Comparison of ENCODE assay signal across 12 cellular contexts in genomic region chr11:66373690-66374287, GRCh38. TPM values are rescaled to one million over a fixed set of nuclear protein-coding genes. Genes with fewer than 3 reads are reported as not detected.
DNase-seq lines count a peak whose midpoint lies in the region; ATAC-seq, FAIRE-seq and TF ChIP-seq lines count a peak whose summit lies in the region.
"Not testable (repeated sequence)": the region's sequence is repeated elsewhere in the genome, so short reads cannot be mapped to it uniquely, and the experiment has no call there.
"Had no signal": no experiment of that assay in that cellular context is flagged by ENCODE, and none has a peak within 500 bp of the region (broad histone marks: within the 10 kb centered on the region; RNA-seq: fewer than 3 reads in every experiment).

No MANE protein-coding gene starts in this region.

- not testable (repeated sequence) for TF ChIP-seq CTCF in CD4-positive, alpha-beta T cell (IDR thresholded peaks at IDR 0.05); PC-3 (conservative IDR thresholded peaks at IDR 0.05; ENCODE audit: low read depth, low read length); K562 (IDR thresholded peaks at IDR 0.05 in 2 of 3, conservative IDR thresholded peaks at IDR 0.05 in 1 of 3; ENCODE audit: insufficient read depth in 2 of 3, low read depth in 1 of 3, low read length in 3 of 3); left ventricle myocardium inferior (IDR thresholded peaks at IDR 0.05; ENCODE audit: borderline replicate concordance); nephron (IDR thresholded peaks at IDR 0.05; ENCODE audit: unreplicated experiment in 3 of 3); gastrocnemius medialis (IDR thresholded peaks at IDR 0.05 in 4 of 5, conservative IDR thresholded peaks at IDR 0.05 in 1 of 5)

- H3K79me2 ChIP-seq in PC-3 (ENCODE audit: low read length) (peaks cover 25% of the 10 kb centered on the region), K562 (ENCODE audit: control insufficient read depth, insufficient read depth, low read length) (peaks cover 33% of the 10 kb centered on the region)

- H3K4me3 ChIP-seq in PC-3 (ENCODE audit: low read length); K562: not testable (repeated sequence)
- H3K4me3 ChIP-seq in left ventricle myocardium inferior, result peak overlapping the region; percentile 4
- H3K4me3 ChIP-seq in gastrocnemius medialis, result peak overlapping the region in 1 of 4 donors; percentile 14

- H3K9me3 Mint-ChIP-seq in CD4-positive, alpha-beta T cell; activated T-helper 17 cell treated with anti-CD3 and anti-CD28 coated beads, Interleukin-2, amount 50 U/mL, for 72 hours; nephron: not testable (repeated sequence)

- not testable (repeated sequence) for H3F3A ChIP-seq in PC-3 (ENCODE audit: low read length, unreplicated experiment)

- H3K4me3 Mint-ChIP-seq in CD4-positive, alpha-beta T cell, result peak overlapping the region; percentile 51
- peak overlapping the region; percentile 79 for H3K4me3 Mint-ChIP-seq in activated T-helper 17 cell treated with anti-CD3 and anti-CD28 coated beads, Interleukin-2, amount 50 U/mL, for 72 hours
- H3K4me3 Mint-ChIP-seq in nephron, result peak overlapping the region; percentile 48 to 61 (median 57)

- not testable (repeated sequence) for H4K20me1 ChIP-seq in PC-3 (ENCODE audit: low read length); K562 (replicated peaks; ENCODE audit: control insufficient read depth, insufficient read depth, low read length)

- not testable (repeated sequence) for TF ChIP-seq EP300 in K562 (IDR thresholded peaks at IDR 0.05; ENCODE audit: low read length)

- H3K27ac Mint-ChIP-seq in CD4-positive, alpha-beta T cell; activated T-helper 17 cell treated with anti-CD3 and anti-CD28 coated beads, Interleukin-2, amount 50 U/mL, for 72 hours: not testable (repeated sequence)
- peak overlapping the region in 1 of 3 experiments; percentile 41 for H3K27ac Mint-ChIP-seq in nephron

- TF ChIP-seq RAD21 in K562 (CRISPR knock-in tag; conservative IDR thresholded peaks at IDR 0.05 in 1 of 2, IDR thresholded peaks at IDR 0.05 in 1 of 2), result not testable (repeated sequence)

- WGBS in K562 (ENCODE audit: insufficient coverage, low coverage, missing lambda C conversion rate), result 78% methylated on average over 5 of the region's 9 CpGs

- CTCF ChIA-PET in CD4-positive, alpha-beta T cell (lab: Charles Lee); K562 (lab: Yijun Ruan, JAX; ENCODE audit: low intra/inter-chr PET ratio): not testable (repeated sequence)
- CTCF ChIA-PET in PC-3 (lab: Charles Lee), result interaction anchor here (0.7 kb wide), 1 partner anchor 12 kb away, joined by 5 read pairs; no protein-coding TSS in a partner anchor

- H3K27me3 Mint-ChIP-seq in CD4-positive, alpha-beta T cell; activated T-helper 17 cell treated with anti-CD3 and anti-CD28 coated beads, Interleukin-2, amount 50 U/mL, for 72 hours: not testable (repeated sequence)
- peaks cover 17% of the 10 kb centered on the region for H3K27me3 Mint-ChIP-seq in nephron (ENCODE audit: low read depth)

- POLR2A ChIA-PET in CD4-positive, alpha-beta T cell (lab: Charles Lee), result not testable (repeated sequence)
- POLR2A ChIA-PET in PC-3 (lab: Charles Lee; ENCODE audit: unreplicated experiment) (interaction anchor here (0.6 kb wide), 1 partner anchor 85 kb away, joined by 8 read pairs; the partner anchor contains the start of gene YIF1A), K562 (lab: Yijun Ruan, JAX) (interaction anchor here (1.1 kb wide), 1 partner anchor 22 kb away, joined by 4 read pairs; no protein-coding TSS in a partner anchor)

- ATAC-seq in CD4-positive, alpha-beta T cell (ENCODE audit: poor library complexity); PC-3; activated T-helper 17 cell treated with anti-CD3 and anti-CD28 coated beads, Interleukin-2, amount 50 U/mL, for 72 hours (replicated peaks); K562: not testable (repeated sequence)
- ATAC-seq in gastrocnemius medialis, result peak; percentile 4

- not testable (repeated sequence) for BruUV-seq in PC-3 (replicated peaks; lab: Mats Ljungman, UMichigan); K562 (replicated peaks; lab: Mats Ljungman, UMichigan)

- H3K9me1 ChIP-seq in K562 (ENCODE audit: control insufficient read depth, insufficient read depth, low read length), result not testable (repeated sequence)

- not testable (repeated sequence) for TF ChIP-seq POLR2A in K562 (conservative IDR thresholded peaks at IDR 0.05); gastrocnemius medialis (IDR thresholded peaks at IDR 0.05)

- not testable (repeated sequence) for H3K9ac ChIP-seq in PC-3 (ENCODE audit: low read length)
- 0 out of 4 replicates have a peak overlapping the region, but pooled peaks of 1 of the 2 experiments have one; percentile 67 for H3K9ac ChIP-seq in K562 (ENCODE audit: insufficient read depth in 1 of 2, low read depth in 2 of 2, low read length in 2 of 2)

- in situ Hi-C loops in K562 (cut with MboI); gastrocnemius medialis (cut with MboI; ENCODE audit: low sequenced_read_pairs in 4 of 4): not testable (repeated sequence)

- H3K36me3 Mint-ChIP-seq in CD4-positive, alpha-beta T cell (ENCODE audit: low read depth); activated T-helper 17 cell treated with anti-CD3 and anti-CD28 coated beads, Interleukin-2, amount 50 U/mL, for 72 hours (ENCODE audit: low read depth); nephron (ENCODE audit: low read depth): not testable (repeated sequence)

- intact Hi-C loops in CD4-positive, alpha-beta T cell (cut with DNase I, micrococcal nuclease); K562 (cut with micrococcal nuclease); left ventricle myocardium inferior (cut with micrococcal nuclease): not testable (repeated sequence)
- intact Hi-C loops in PC-3 (cut with micrococcal nuclease) (loop anchor here (2.0 kb wide), 1 partner anchor 13 kb away; no protein-coding TSS in a partner anchor), gastrocnemius medialis (cut with DNase I; ENCODE audit: low total_unique reads) (loop anchor here (10.0 kb wide), 1 partner anchor 459 kb away; the partner anchor contains the start of genes C11orf68 and DRAP1)

- H3K27ac ChIP-seq in CD4-positive, alpha-beta T cell (ENCODE audit: low read depth, low read length); PC-3 (ENCODE audit: low read length); K562 (ENCODE audit: extremely low read depth, low read depth, low read length): not testable (repeated sequence)
- peak overlapping the region; percentile 95 for H3K27ac ChIP-seq in left ventricle myocardium inferior (replicated peaks)
- H3K27ac ChIP-seq in gastrocnemius medialis, result peak overlapping the region; percentile 97 to 99 (median 98)

- H3K4me1 ChIP-seq in PC-3 (ENCODE audit: insufficient read depth, low read length) (peaks cover 25% of the 10 kb centered on the region), K562 (replicated peaks in 1 of 2; ENCODE audit: control insufficient read depth in 2 of 2, insufficient read depth in 2 of 2, low read length in 2 of 2) (peaks cover 21 to 33% of the 10 kb centered on the region in 2 experiments; a peak in 4 of 5 replicates), left ventricle myocardium inferior (peaks cover 48% of the 10 kb centered on the region), gastrocnemius medialis (peaks cover 29 to 39% of the 10 kb centered on the region in 2 donors)

- not testable (repeated sequence) for H3K9me2 ChIP-seq in PC-3 (replicated peaks; ENCODE audit: low read length)

- H3K27me3 ChIP-seq in CD4-positive, alpha-beta T cell (ENCODE audit: control insufficient read depth, insufficient read depth, low read length); PC-3 (ENCODE audit: low read length); K562 (ENCODE audit: control insufficient read depth in 2 of 2, insufficient read depth in 2 of 2, low read length in 2 of 2); gastrocnemius medialis: not testable (repeated sequence)
- H3K27me3 ChIP-seq in left ventricle myocardium inferior (ENCODE audit: low read depth), result peaks cover 54% of the 10 kb centered on the region

- not testable (repeated sequence) for H3K9me3 ChIP-seq in CD4-positive, alpha-beta T cell (ENCODE audit: control insufficient read depth, low read length); PC-3 (ENCODE audit: low read length); K562 (replicated peaks; ENCODE audit: control insufficient read depth, insufficient read depth, low read depth, low read length); left ventricle myocardium inferior (replicated peaks); gastrocnemius medialis

- H3K36me3 ChIP-seq in PC-3 (ENCODE audit: low read depth, low read length); left ventricle myocardium inferior; gastrocnemius medialis: not testable (repeated sequence)
- H3K36me3 ChIP-seq in K562 (ENCODE audit: control insufficient read depth, insufficient read depth, low read length), result peaks cover 20% of the 10 kb centered on the region; the same call in 2 of the 3 replicates

- not testable (repeated sequence) for H2AFZ ChIP-seq in PC-3 (ENCODE audit: low read length)
- H2AFZ ChIP-seq in K562 (ENCODE audit: low read depth, low read length), result peak overlapping the region; percentile 46; the same call in 1 of the 2 replicates

- FAIRE-seq in K562 (lab: Jason Lieb, UNC), result not testable (repeated sequence)

- not testable (repeated sequence) for DNase-seq in CD4-positive, alpha-beta T cell; PC-3; K562 (ENCODE audit: extremely low read depth in 1 of 4, low spot score in 3 of 4); left ventricle myocardium inferior
- peak in 1 of 2 donors; percentile 58 for DNase-seq in gastrocnemius medialis

- H3K4me2 ChIP-seq in PC-3 (ENCODE audit: low read length), result peak overlapping the region; percentile 1; the same call in 1 of the 2 replicates
- H3K4me2 ChIP-seq in K562 (ENCODE audit: insufficient read depth, low read length), result not testable (repeated sequence)

- H3K4me1 Mint-ChIP-seq in CD4-positive, alpha-beta T cell (ENCODE audit: low read depth); activated T-helper 17 cell treated with anti-CD3 and anti-CD28 coated beads, Interleukin-2, amount 50 U/mL, for 72 hours: not testable (repeated sequence)
- peaks cover 16% of the 10 kb centered on the region for H3K4me1 Mint-ChIP-seq in nephron

RNA-seq across cellular contexts. Expression of gene SLC29A2, which starts 2.2 kb away (rescaled TPM):
- 1 to 10 TPM; 9.7 TPM for total RNA-seq in CD4-positive, alpha-beta T cell
- total RNA-seq in PC-3 (2014; rRNA removed) (25.5 and 27.8 TPM in 2 replicates), K562 (2014; rRNA removed) (13.3 and 22.5 TPM in 2 replicates), K562 (2014; rRNA removed; fragmentation: Illumina TruSeq; extraction: Trizol) (6.2 and 8.8 TPM in 2 replicates), K562 (2015; rRNA removed; fragmentation: Illumina TruSeq; extraction: Trizol) (14.2 and 16.1 TPM in 2 replicates), K562 (2021) (48.6 and 50.5 TPM in 2 replicates), left ventricle myocardium inferior (14.6 TPM), gastrocnemius medialis (100 to 1,000 TPM in 1 of 4 donors, 10 to 100 TPM in 3; 39.2 to 106 (median 70.6) TPM)
- total RNA-seq in activated T-helper 17 cell treated with anti-CD3 and anti-CD28 coated beads, Interleukin-2, amount 50 U/mL, for 72 hours, result 1 to 10 TPM; 7.6 to 9.1 TPM
- 80.0 and 218 TPM in 2 replicates for total RNA-seq in K562 (2011; cell fraction: chromatin; rRNA removed; ENCODE audit: low replicate concordance)
- total RNA-seq in K562 (2011; cell fraction: nucleolus; rRNA removed), result 123 and 132 TPM in 2 replicates
- total RNA-seq in K562 (2011; cell fraction: nucleoplasm; rRNA removed), result 120 and 128 TPM in 2 replicates
- polyA plus RNA-seq in K562 (2011; rRNA removed) (22.0 and 35.8 TPM in 2 replicates), K562 (2014; fragmentation: Illumina TruSeq; extraction: Trizol) (43.1 and 47.4 TPM in 2 replicates), K562 (2014; fragmentation: Nextera tagmentation; extraction: Ambion mirVana) (1 to 10 TPM; 2.4 to 2.5 TPM), K562 (2014; rRNA removed) (39.3 and 48.7 TPM in 2 replicates)
- polyA plus RNA-seq in K562 (2011; cell fraction: cytosol; rRNA removed), result 24.0 and 39.3 TPM in 2 replicates
- polyA plus RNA-seq in K562 (2011; cell fraction: nucleus; rRNA removed), result 152 and 232 TPM in 2 replicates
- 32.6 and 39.1 TPM in 2 replicates for polyA plus RNA-seq in K562 (2012)
- polyA minus RNA-seq in K562 (2011; rRNA and poly(A)+ RNA removed), result 7.0 and 7.7 TPM in 2 replicates
- polyA minus RNA-seq in K562 (2011; cell fraction: cytosol; rRNA and poly(A)+ RNA removed), result 19.7 and 20.7 TPM in 2 replicates
- polyA minus RNA-seq in K562 (2011; cell fraction: nucleus; rRNA and poly(A)+ RNA removed), result 19.7 and 19.9 TPM in 2 replicates
- total RNA-seq: SJSA1 had no signal

RNA-seq across cellular contexts. Expression of gene B4GAT1, which starts 26.4 kb away (rescaled TPM):
- 1 to 10 TPM; 1.9 to 2.0 TPM for total RNA-seq in CD4-positive, alpha-beta T cell
- total RNA-seq in PC-3 (2014; rRNA removed), result 38.9 and 41.1 TPM in 2 replicates
- total RNA-seq in activated T-helper 17 cell treated with anti-CD3 and anti-CD28 coated beads, Interleukin-2, amount 50 U/mL, for 72 hours, result 10 to 100 TPM in 1 of 2 donors, 1 to 10 TPM in 1; 7.7 to 12.9 TPM
- 2.6 and 5.4 TPM in 2 replicates for total RNA-seq in K562 (2011; cell fraction: chromatin; rRNA removed; ENCODE audit: low replicate concordance)
- 9.3 and 11.3 TPM in 2 replicates for total RNA-seq in K562 (2011; cell fraction: nucleolus; rRNA removed)
- 6.2 and 6.6 TPM in 2 replicates for total RNA-seq in K562 (2011; cell fraction: nucleoplasm; rRNA removed)
- 9.5 and 11.7 TPM in 2 replicates for total RNA-seq in K562 (2014; rRNA removed)
- total RNA-seq in K562 (2014; rRNA removed; fragmentation: Illumina TruSeq; extraction: Trizol), result 3.7 TPM in 2 replicates
- total RNA-seq in K562 (2015; rRNA removed; fragmentation: Illumina TruSeq; extraction: Trizol), result 6.6 and 7.4 TPM in 2 replicates
- total RNA-seq in K562 (2021), result 8.6 and 8.7 TPM in 2 replicates
- polyA plus RNA-seq in K562 (2011; rRNA removed), result 3.4 and 4.6 TPM in 2 replicates
- 4.2 and 7.4 TPM in 2 replicates for polyA plus RNA-seq in K562 (2011; cell fraction: cytosol; rRNA removed)
- polyA plus RNA-seq in K562 (2011; cell fraction: nucleus; rRNA removed), result 3.3 and 3.4 TPM in 2 replicates
- 11.4 and 15.9 TPM in 2 replicates for polyA plus RNA-seq in K562 (2012)
- 3.8 and 5.6 TPM in 2 replicates for polyA plus RNA-seq in K562 (2014; fragmentation: Illumina TruSeq; extraction: Trizol)
- polyA plus RNA-seq in K562 (2014; fragmentation: Nextera tagmentation; extraction: Ambion mirVana), result 1 to 10 TPM in 1 of 2 experiments, under 1 TPM in 1; 0.86 to 1.2 TPM
- 5.7 and 6.8 TPM in 2 replicates for polyA plus RNA-seq in K562 (2014; rRNA removed)
- polyA minus RNA-seq in K562 (2011; rRNA and poly(A)+ RNA removed), result 2.1 and 3.4 TPM in 2 replicates
- 3.1 and 4.9 TPM in 2 replicates for polyA minus RNA-seq in K562 (2011; cell fraction: cytosol; rRNA and poly(A)+ RNA removed)
- 1.5 and 2.1 TPM in 2 replicates for polyA minus RNA-seq in K562 (2011; cell fraction: nucleus; rRNA and poly(A)+ RNA removed)
- total RNA-seq in left ventricle myocardium inferior, result 52.9 TPM
- total RNA-seq in gastrocnemius medialis, result 10 to 100 TPM; 30.3 to 59.7 (median 40.4) TPM

RNA-seq across cellular contexts. Expression of gene BRMS1, which starts 28.9 kb away (rescaled TPM):
- total RNA-seq in CD4-positive, alpha-beta T cell, result 10 to 100 TPM; 52.7 to 58.4 TPM
- total RNA-seq in PC-3 (2014; rRNA removed), result 123 and 176 TPM in 2 replicates
- 10 to 100 TPM; 21.6 to 41.7 TPM for total RNA-seq in activated T-helper 17 cell treated with anti-CD3 and anti-CD28 coated beads, Interleukin-2, amount 50 U/mL, for 72 hours
- total RNA-seq in K562 (2011; cell fraction: chromatin; rRNA removed; ENCODE audit: low replicate concordance), result 15.8 and 32.2 TPM in 2 replicates
- 24.8 and 25.1 TPM in 2 replicates for total RNA-seq in K562 (2011; cell fraction: nucleolus; rRNA removed)
- total RNA-seq in K562 (2011; cell fraction: nucleoplasm; rRNA removed), result 14.6 and 20.0 TPM in 2 replicates
- total RNA-seq in K562 (2014; rRNA removed), result 76.9 and 78.8 TPM in 2 replicates
- 23.2 and 31.8 TPM in 2 replicates for total RNA-seq in K562 (2014; rRNA removed; fragmentation: Illumina TruSeq; extraction: Trizol)
- total RNA-seq in K562 (2015; rRNA removed; fragmentation: Illumina TruSeq; extraction: Trizol), result 59.9 and 65.3 TPM in 2 replicates
- total RNA-seq in K562 (2021), result 47.4 and 47.6 TPM in 2 replicates
- 29.3 and 33.4 TPM in 2 replicates for polyA plus RNA-seq in K562 (2011; rRNA removed)
- polyA plus RNA-seq in K562 (2011; cell fraction: cytosol; rRNA removed), result 31.7 and 54.1 TPM in 2 replicates
- polyA plus RNA-seq in K562 (2011; cell fraction: nucleus; rRNA removed), result 33.9 and 46.0 TPM in 2 replicates
- polyA plus RNA-seq in K562 (2012), result 41.0 and 43.8 TPM in 2 replicates
- 33.3 and 44.6 TPM in 2 replicates for polyA plus RNA-seq in K562 (2014; fragmentation: Illumina TruSeq; extraction: Trizol)
- 1 to 10 TPM; 2.2 to 4.5 TPM for polyA plus RNA-seq in K562 (2014; fragmentation: Nextera tagmentation; extraction: Ambion mirVana)
- 65.5 and 67.8 TPM in 2 replicates for polyA plus RNA-seq in K562 (2014; rRNA removed)
- polyA minus RNA-seq in K562 (2011; rRNA and poly(A)+ RNA removed), result 10.6 and 12.7 TPM in 2 replicates
- polyA minus RNA-seq in K562 (2011; cell fraction: cytosol; rRNA and poly(A)+ RNA removed), result 6.5 and 12.8 TPM in 2 replicates
- 7.0 and 10.6 TPM in 2 replicates for polyA minus RNA-seq in K562 (2011; cell fraction: nucleus; rRNA and poly(A)+ RNA removed)
- 14.7 TPM for total RNA-seq in left ventricle myocardium inferior
- 10 to 100 TPM; 40.1 to 73.5 (median 64.8) TPM for total RNA-seq in gastrocnemius medialis

RNA-seq across cellular contexts. Expression of gene RIN1, which starts 37.6 kb away (rescaled TPM):
- 1 to 10 TPM; 1.2 to 1.6 TPM for total RNA-seq in CD4-positive, alpha-beta T cell
- total RNA-seq in PC-3 (2014; rRNA removed) (41.2 and 71.8 TPM in 2 replicates), K562 (2014; rRNA removed) (0.73 and 0.90 TPM in 2 replicates), K562 (2014; rRNA removed; fragmentation: Illumina TruSeq; extraction: Trizol) (0.25 TPM in 1 of 2 replicates, not detected in the other), K562 (2015; rRNA removed; fragmentation: Illumina TruSeq; extraction: Trizol) (0.34 and 0.47 TPM in 2 replicates), K562 (2021) (0.40 and 1.2 TPM in 2 replicates), left ventricle myocardium inferior (1.0 TPM), gastrocnemius medialis (1 to 10 TPM; 1.9 to 9.7 (median 7.0) TPM)
- total RNA-seq in activated T-helper 17 cell treated with anti-CD3 and anti-CD28 coated beads, Interleukin-2, amount 50 U/mL, for 72 hours, result 1 to 10 TPM; 1.6 to 3.4 TPM
- total RNA-seq in K562 (2011; cell fraction: chromatin; rRNA removed; ENCODE audit: low replicate concordance), result 0.74 and 1.8 TPM in 2 replicates
- total RNA-seq in K562 (2011; cell fraction: nucleolus; rRNA removed), result 0.79 and 1.2 TPM in 2 replicates
- total RNA-seq in K562 (2011; cell fraction: nucleoplasm; rRNA removed), result 1.1 and 1.2 TPM in 2 replicates
- polyA plus RNA-seq in K562 (2011; rRNA removed) (0.20 and 0.35 TPM in 2 replicates), K562 (2014; fragmentation: Illumina TruSeq; extraction: Trizol) (0.36 and 0.43 TPM in 2 replicates), K562 (2014; fragmentation: Nextera tagmentation; extraction: Ambion mirVana) (under 1 TPM in 1 of 2 experiments, not detected in 1; 0.01 TPM), K562 (2014; rRNA removed) (0.26 and 0.48 TPM in 2 replicates)
- polyA plus RNA-seq in K562 (2011; cell fraction: cytosol; rRNA removed), result 0.21 and 1.2 TPM in 2 replicates
- polyA plus RNA-seq in K562 (2011; cell fraction: nucleus; rRNA removed), result 2.0 and 3.7 TPM in 2 replicates
- polyA plus RNA-seq in K562 (2012), result 0.76 and 1.3 TPM in 2 replicates
- polyA minus RNA-seq in K562 (2011; rRNA and poly(A)+ RNA removed), result 0.15 TPM in 1 of 2 replicates, not detected in the other
- polyA minus RNA-seq in K562 (2011; cell fraction: cytosol; rRNA and poly(A)+ RNA removed), result 0.29 and 1.3 TPM in 2 replicates
- polyA minus RNA-seq in K562 (2011; cell fraction: nucleus; rRNA and poly(A)+ RNA removed), result 0.67 and 1.2 TPM in 2 replicates

RNA-seq across cellular contexts. Expression of gene NPAS4, which starts 47.0 kb away (rescaled TPM):
- not detected for total RNA-seq in CD4-positive, alpha-beta T cell
- total RNA-seq in PC-3 (2014; rRNA removed) (not detected in 2 replicates), K562 (2014; rRNA removed) (not detected in 2 replicates), K562 (2014; rRNA removed; fragmentation: Illumina TruSeq; extraction: Trizol) (not detected in 2 replicates), K562 (2015; rRNA removed; fragmentation: Illumina TruSeq; extraction: Trizol) (not detected in 2 replicates), K562 (2021) (not detected in 2 replicates), left ventricle myocardium inferior (not detected), gastrocnemius medialis (not detected)
- under 1 TPM; 0.21 to 0.28 TPM for total RNA-seq in activated T-helper 17 cell treated with anti-CD3 and anti-CD28 coated beads, Interleukin-2, amount 50 U/mL, for 72 hours
- not detected in 2 replicates for total RNA-seq in K562 (2011; cell fraction: chromatin; rRNA removed; ENCODE audit: low replicate concordance)
- total RNA-seq in K562 (2011; cell fraction: nucleolus; rRNA removed), result not detected in 2 replicates
- not detected in 2 replicates for total RNA-seq in K562 (2011; cell fraction: nucleoplasm; rRNA removed)
- polyA plus RNA-seq in K562 (2011; rRNA removed) (not detected in 2 replicates), K562 (2014; fragmentation: Illumina TruSeq; extraction: Trizol) (not detected in 2 replicates), K562 (2014; fragmentation: Nextera tagmentation; extraction: Ambion mirVana) (not detected), K562 (2014; rRNA removed) (not detected in 2 replicates)
- polyA plus RNA-seq in K562 (2011; cell fraction: cytosol; rRNA removed), result 0.01 TPM in 1 of 2 replicates, not detected in the other
- not detected in 2 replicates for polyA plus RNA-seq in K562 (2011; cell fraction: nucleus; rRNA removed)
- not detected in 2 replicates for polyA plus RNA-seq in K562 (2012)
- polyA minus RNA-seq in K562 (2011; rRNA and poly(A)+ RNA removed), result not detected in 2 replicates
- not detected in 2 replicates for polyA minus RNA-seq in K562 (2011; cell fraction: cytosol; rRNA and poly(A)+ RNA removed)
- polyA minus RNA-seq in K562 (2011; cell fraction: nucleus; rRNA and poly(A)+ RNA removed), result not detected in 2 replicates
- total RNA-seq: CD8-positive, alpha-beta T cell; G401; MCF 10A; Right ventricle myocardium inferior had no signal
